1 cellular context compared by ENCODE assay signal in the genomic region with DNA sequence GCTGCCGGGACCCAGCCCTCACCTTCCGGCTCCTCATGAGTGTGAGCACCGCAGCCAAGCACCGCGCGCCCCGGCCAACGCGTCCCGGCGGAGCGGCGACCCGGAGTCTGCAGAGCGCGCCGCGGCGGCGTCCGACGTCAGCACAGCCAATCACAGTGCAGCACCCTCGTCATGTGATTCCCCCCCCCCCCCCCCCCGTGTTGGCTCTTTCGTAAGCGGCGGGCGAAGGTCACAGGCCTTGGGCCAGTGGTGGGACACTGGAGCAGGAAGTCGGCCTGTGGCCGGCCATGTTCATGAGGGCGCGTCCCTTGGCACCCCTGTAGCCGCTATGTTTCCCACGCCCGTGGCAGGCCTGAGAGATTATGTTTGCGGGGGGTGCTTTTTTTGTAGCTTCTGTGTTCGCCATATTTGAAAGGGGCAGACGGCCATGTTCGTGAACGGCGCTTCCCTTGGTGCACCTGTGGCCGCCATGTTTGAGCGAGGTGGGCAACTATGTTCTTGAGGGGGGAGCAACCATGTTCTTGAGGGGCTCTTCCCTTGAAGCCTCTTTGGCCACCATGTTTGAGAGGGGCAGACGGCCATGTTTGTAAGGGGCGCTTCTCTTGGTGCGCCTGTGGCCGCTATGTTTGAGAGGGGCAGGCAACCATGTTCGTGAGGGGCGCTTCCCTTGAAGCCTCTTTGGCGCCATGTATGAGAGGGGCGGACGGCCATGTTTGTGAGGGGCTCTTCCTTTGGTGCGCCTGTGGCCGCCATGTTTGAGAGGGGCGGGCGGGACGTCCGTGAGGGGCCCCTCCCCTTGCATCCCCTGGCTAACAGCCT.
A peak's percentile ranks its signal among the peaks of the same experiment; 100 is the strongest.
TF ChIP-seq lines count a peak whose summit lies in the region.

A gene (minus strand): TSS at position 123 of the 819 bp plus-strand sequence. CDS start 86 bp downstream, at position 37.

TF ChIP-seq in K562, 482 proteins besides CTCF, POLR2A, EP300 and RAD21 (continued from another document and continues in another):
- TF ChIP-seq, protein P1, sequence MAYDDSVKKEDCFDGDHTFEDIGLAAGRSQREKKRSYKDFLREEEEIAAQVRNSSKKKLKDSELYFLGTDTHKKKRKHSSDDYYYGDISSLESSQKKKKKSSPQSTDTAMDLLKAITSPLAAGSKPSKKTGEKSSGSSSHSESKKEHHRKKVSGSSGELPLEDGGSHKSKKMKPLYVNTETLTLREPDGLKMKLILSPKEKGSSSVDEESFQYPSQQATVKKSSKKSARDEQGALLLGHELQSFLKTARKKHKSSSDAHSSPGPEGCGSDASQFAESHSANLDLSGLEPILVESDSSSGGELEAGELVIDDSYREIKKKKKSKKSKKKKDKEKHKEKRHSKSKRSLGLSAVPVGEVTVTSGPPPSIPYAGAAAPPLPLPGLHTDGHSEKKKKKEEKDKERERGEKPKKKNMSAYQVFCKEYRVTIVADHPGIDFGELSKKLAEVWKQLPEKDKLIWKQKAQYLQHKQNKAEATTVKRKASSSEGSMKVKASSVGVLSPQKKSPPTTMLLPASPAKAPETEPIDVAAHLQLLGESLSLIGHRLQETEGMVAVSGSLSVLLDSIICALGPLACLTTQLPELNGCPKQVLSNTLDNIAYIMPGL (CRISPR knock-in tag; IDR thresholded peaks at IDR 0.05): peak; percentile 9; the same call in 1 of the 2 replicates
- no peak for TF ChIP-seq HLTF (IDR thresholded peaks at IDR 0.05)
- 0 out of 2 replicates have a peak, but pooled peaks have one; percentile 49 for TF ChIP-seq RB1 (IDR thresholded peaks at IDR 0.05; ENCODE audit: low read depth)
- TF ChIP-seq, protein P2, sequence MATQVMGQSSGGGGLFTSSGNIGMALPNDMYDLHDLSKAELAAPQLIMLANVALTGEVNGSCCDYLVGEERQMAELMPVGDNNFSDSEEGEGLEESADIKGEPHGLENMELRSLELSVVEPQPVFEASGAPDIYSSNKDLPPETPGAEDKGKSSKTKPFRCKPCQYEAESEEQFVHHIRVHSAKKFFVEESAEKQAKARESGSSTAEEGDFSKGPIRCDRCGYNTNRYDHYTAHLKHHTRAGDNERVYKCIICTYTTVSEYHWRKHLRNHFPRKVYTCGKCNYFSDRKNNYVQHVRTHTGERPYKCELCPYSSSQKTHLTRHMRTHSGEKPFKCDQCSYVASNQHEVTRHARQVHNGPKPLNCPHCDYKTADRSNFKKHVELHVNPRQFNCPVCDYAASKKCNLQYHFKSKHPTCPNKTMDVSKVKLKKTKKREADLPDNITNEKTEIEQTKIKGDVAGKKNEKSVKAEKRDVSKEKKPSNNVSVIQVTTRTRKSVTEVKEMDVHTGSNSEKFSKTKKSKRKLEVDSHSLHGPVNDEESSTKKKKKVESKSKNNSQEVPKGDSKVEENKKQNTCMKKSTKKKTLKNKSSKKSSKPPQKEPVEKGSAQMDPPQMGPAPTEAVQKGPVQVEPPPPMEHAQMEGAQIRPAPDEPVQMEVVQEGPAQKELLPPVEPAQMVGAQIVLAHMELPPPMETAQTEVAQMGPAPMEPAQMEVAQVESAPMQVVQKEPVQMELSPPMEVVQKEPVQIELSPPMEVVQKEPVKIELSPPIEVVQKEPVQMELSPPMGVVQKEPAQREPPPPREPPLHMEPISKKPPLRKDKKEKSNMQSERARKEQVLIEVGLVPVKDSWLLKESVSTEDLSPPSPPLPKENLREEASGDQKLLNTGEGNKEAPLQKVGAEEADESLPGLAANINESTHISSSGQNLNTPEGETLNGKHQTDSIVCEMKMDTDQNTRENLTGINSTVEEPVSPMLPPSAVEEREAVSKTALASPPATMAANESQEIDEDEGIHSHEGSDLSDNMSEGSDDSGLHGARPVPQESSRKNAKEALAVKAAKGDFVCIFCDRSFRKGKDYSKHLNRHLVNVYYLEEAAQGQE (CRISPR knock-in tag; IDR thresholded peaks at IDR 0.05; ENCODE audit: low read depth): peak; percentile 12; the same call in 1 of the 2 replicates
- TF ChIP-seq ARHGAP35 (IDR thresholded peaks at IDR 0.05; ENCODE audit: partially characterized antibody): no peak
- TF ChIP-seq, protein P3, sequence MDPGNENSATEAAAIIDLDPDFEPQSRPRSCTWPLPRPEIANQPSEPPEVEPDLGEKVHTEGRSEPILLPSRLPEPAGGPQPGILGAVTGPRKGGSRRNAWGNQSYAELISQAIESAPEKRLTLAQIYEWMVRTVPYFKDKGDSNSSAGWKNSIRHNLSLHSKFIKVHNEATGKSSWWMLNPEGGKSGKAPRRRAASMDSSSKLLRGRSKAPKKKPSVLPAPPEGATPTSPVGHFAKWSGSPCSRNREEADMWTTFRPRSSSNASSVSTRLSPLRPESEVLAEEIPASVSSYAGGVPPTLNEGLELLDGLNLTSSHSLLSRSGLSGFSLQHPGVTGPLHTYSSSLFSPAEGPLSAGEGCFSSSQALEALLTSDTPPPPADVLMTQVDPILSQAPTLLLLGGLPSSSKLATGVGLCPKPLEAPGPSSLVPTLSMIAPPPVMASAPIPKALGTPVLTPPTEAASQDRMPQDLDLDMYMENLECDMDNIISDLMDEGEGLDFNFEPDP (CRISPR knock-in tag; IDR thresholded peaks at IDR 0.05): peak; percentile 6; the same call in 1 of the 2 replicates
- TF ChIP-seq SREBF2 (CRISPR knock-in tag; IDR thresholded peaks at IDR 0.05): no peak
- TF ChIP-seq TBL1XR1 (IDR thresholded peaks at IDR 0.05; ENCODE audit: low read length in 2 of 2): peak in 1 of 2 experiments; percentile 20; a peak in 1 of 4 replicates
- TF ChIP-seq SMARCE1 (IDR thresholded peaks at IDR 0.05): peak; percentile 12
- peak; percentile 98 for TF ChIP-seq MYBL2 (IDR thresholded peaks at IDR 0.05; ENCODE audit: low read depth)
- TF ChIP-seq MYBL2 (CRISPR knock-in tag; IDR thresholded peaks at IDR 0.05; ENCODE audit: borderline replicate concordance): no peak
- TF ChIP-seq, protein P4, sequence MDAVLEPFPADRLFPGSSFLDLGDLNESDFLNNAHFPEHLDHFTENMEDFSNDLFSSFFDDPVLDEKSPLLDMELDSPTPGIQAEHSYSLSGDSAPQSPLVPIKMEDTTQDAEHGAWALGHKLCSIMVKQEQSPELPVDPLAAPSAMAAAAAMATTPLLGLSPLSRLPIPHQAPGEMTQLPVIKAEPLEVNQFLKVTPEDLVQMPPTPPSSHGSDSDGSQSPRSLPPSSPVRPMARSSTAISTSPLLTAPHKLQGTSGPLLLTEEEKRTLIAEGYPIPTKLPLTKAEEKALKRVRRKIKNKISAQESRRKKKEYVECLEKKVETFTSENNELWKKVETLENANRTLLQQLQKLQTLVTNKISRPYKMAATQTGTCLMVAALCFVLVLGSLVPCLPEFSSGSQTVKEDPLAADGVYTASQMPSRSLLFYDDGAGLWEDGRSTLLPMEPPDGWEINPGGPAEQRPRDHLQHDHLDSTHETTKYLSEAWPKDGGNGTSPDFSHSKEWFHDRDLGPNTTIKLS (IDR thresholded peaks at IDR 0.05; ENCODE audit: borderline replicate concordance, low read depth): no peak
- no peak for TF ChIP-seq ZFP30 (CRISPR knock-in tag; IDR thresholded peaks at IDR 0.05; ENCODE audit: borderline replicate concordance)
- 0 out of 2 replicates have a peak, but pooled peaks have one; percentile 61 for TF ChIP-seq TARDBP (IDR thresholded peaks at IDR 0.05)
- TF ChIP-seq, protein P5, sequence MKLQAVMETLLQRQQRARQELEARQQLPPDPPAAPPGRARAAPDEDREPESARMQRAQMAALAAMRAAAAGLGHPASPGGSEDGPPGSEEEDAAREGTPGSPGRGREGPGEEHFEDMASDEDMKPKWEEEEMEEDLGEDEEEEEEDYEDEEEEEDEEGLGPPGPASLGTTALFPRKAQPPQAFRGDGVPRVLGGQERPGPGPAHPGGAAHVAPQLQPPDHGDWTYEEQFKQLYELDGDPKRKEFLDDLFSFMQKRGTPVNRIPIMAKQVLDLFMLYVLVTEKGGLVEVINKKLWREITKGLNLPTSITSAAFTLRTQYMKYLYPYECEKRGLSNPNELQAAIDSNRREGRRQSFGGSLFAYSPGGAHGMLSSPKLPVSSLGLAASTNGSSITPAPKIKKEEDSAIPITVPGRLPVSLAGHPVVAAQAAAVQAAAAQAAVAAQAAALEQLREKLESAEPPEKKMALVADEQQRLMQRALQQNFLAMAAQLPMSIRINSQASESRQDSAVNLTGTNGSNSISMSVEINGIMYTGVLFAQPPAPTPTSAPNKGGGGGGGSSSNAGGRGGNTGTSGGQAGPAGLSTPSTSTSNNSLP (IDR thresholded peaks at IDR 0.05; ENCODE audit: borderline replicate concordance, low read depth, low read length): no peak
- TF ChIP-seq, protein P6, sequence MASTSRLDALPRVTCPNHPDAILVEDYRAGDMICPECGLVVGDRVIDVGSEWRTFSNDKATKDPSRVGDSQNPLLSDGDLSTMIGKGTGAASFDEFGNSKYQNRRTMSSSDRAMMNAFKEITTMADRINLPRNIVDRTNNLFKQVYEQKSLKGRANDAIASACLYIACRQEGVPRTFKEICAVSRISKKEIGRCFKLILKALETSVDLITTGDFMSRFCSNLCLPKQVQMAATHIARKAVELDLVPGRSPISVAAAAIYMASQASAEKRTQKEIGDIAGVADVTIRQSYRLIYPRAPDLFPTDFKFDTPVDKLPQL (IDR thresholded peaks at IDR 0.05; ENCODE audit: extremely low read depth, insufficient read length): no peak
- no peak for TF ChIP-seq WHSC1 (IDR thresholded peaks at IDR 0.05; ENCODE audit: low read length)
- TF ChIP-seq CBX1 (IDR thresholded peaks at IDR 0.05; ENCODE audit: low read depth): peak; percentile 79
- no peak; the same call in 1 of the 2 replicates for TF ChIP-seq BHLHE40 (IDR thresholded peaks at IDR 0.05; ENCODE audit: low read length)
- peak; percentile 86 for TF ChIP-seq ZNF583 (CRISPR knock-in tag; IDR thresholded peaks at IDR 0.05)
- TF ChIP-seq THRAP3 (IDR thresholded peaks at IDR 0.05; ENCODE audit: borderline replicate concordance): no peak
- peak; percentile 59; the same call in 1 of the 2 replicates for TF ChIP-seq PYGO2 (tag; IDR thresholded peaks at IDR 0.05)
- no peak for TF ChIP-seq ZNF324 (CRISPR knock-in tag; IDR thresholded peaks at IDR 0.05)
- no peak for TF ChIP-seq SRSF7 (optimal IDR thresholded peaks at IDR 0.05; ENCODE audit: low read depth, low read length)
- TF ChIP-seq GTF2F1 (IDR thresholded peaks at IDR 0.05; ENCODE audit: low read depth, low read length): peak; percentile 60; the same call in 1 of the 2 replicates
- no peak for TF ChIP-seq ZNF274 (IDR thresholded peaks at IDR 0.05; ENCODE audit: borderline replicate concordance, low read depth, low read length)
- TF ChIP-seq CEBPG (CRISPR knock-in tag; IDR thresholded peaks at IDR 0.05): peak; percentile 87
- peak; percentile 75 to 78 for TF ChIP-seq CEBPG (tag; conservative IDR thresholded peaks at IDR 0.05 in 1 of 2, IDR thresholded peaks at IDR 0.05 in 1 of 2)
- TF ChIP-seq CBX3 (IDR thresholded peaks at IDR 0.05; ENCODE audit: borderline replicate concordance in 1 of 2, low read length in 2 of 2): peak in 1 of 2 experiments; percentile 49; a peak in 2 of 3 replicates
- TF ChIP-seq CREM (IDR thresholded peaks at IDR 0.05; ENCODE audit: low read depth): peak; percentile 92
- peak; percentile 70 for TF ChIP-seq ETV1 (tag; conservative IDR thresholded peaks at IDR 0.05; ENCODE audit: low read depth)
- TF ChIP-seq, protein P7, sequence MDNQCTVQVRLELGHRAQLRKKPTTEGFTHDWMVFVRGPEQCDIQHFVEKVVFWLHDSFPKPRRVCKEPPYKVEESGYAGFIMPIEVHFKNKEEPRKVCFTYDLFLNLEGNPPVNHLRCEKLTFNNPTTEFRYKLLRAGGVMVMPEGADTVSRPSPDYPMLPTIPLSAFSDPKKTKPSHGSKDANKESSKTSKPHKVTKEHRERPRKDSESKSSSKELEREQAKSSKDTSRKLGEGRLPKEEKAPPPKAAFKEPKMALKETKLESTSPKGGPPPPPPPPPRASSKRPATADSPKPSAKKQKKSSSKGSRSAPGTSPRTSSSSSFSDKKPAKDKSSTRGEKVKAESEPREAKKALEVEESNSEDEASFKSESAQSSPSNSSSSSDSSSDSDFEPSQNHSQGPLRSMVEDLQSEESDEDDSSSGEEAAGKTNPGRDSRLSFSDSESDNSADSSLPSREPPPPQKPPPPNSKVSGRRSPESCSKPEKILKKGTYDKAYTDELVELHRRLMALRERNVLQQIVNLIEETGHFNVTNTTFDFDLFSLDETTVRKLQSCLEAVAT (IDR thresholded peaks at IDR 0.05): no peak
- TF ChIP-seq STAT5B (CRISPR knock-in tag; IDR thresholded peaks at IDR 0.05): no peak
- TF ChIP-seq ESRRA (IDR thresholded peaks at IDR 0.05; ENCODE audit: borderline replicate concordance, low read depth): peak; percentile 85
- TF ChIP-seq SPI1 (IDR thresholded peaks at IDR 0.05; ENCODE audit: borderline replicate concordance, low read depth, low read length): no peak
- TF ChIP-seq TRIM28 (IDR thresholded peaks at IDR 0.05): peak; percentile 35; the same call in 1 of the 2 replicates
- TF ChIP-seq ILK (tag; IDR thresholded peaks at IDR 0.05; ENCODE audit: borderline replicate concordance, low read depth): no peak
- peak; percentile 45; the same call in 1 of the 2 replicates for TF ChIP-seq MYNN (IDR thresholded peaks at IDR 0.05)
- no peak for TF ChIP-seq MYNN (CRISPR knock-in tag; IDR thresholded peaks at IDR 0.05)
- TF ChIP-seq ATF1 (CRISPR knock-in tag; IDR thresholded peaks at IDR 0.05): no peak
- peak; percentile 91 for TF ChIP-seq ATF1 (tag; IDR thresholded peaks at IDR 0.05)
- no peak for TF ChIP-seq ZNF124 (CRISPR knock-in tag; IDR thresholded peaks at IDR 0.05)
- TF ChIP-seq, protein P8, sequence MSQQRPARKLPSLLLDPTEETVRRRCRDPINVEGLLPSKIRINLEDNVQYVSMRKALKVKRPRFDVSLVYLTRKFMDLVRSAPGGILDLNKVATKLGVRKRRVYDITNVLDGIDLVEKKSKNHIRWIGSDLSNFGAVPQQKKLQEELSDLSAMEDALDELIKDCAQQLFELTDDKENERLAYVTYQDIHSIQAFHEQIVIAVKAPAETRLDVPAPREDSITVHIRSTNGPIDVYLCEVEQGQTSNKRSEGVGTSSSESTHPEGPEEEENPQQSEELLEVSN (IDR thresholded peaks at IDR 0.05; ENCODE audit: borderline replicate concordance in 1 of 2, extremely low read depth in 1 of 2, insufficient read depth in 1 of 2, insufficient read length in 1 of 2, low read depth in 1 of 2, low read length in 1 of 2, poor library complexity in 1 of 2, severe bottlenecking in 1 of 2): peak; percentile 41 to 82
- TF ChIP-seq, protein P9, sequence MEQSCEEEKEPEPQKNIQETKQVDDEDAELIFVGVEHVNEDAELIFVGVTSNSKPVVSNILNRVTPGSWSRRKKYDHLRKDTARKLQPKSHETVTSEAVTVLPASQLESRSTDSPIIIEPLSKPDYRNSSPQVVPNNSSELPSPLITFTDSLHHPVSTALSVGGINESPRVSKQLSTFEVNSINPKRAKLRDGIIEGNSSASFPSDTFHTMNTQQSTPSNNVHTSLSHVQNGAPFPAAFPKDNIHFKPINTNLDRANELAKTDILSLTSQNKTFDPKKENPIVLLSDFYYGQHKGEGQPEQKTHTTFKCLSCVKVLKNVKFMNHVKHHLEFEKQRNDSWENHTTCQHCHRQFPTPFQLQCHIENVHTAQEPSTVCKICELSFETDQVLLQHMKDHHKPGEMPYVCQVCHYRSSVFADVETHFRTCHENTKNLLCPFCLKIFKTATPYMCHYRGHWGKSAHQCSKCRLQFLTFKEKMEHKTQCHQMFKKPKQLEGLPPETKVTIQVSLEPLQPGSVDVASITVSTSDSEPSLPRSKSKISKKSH (CRISPR knock-in tag; IDR thresholded peaks at IDR 0.05): no peak
- peak; percentile 98 for TF ChIP-seq NR2C1 (IDR thresholded peaks at IDR 0.05)
- TF ChIP-seq NR2C1 (tag; IDR thresholded peaks at IDR 0.05): peak; percentile 98
- no peak for TF ChIP-seq PURB (CRISPR knock-in tag; IDR thresholded peaks at IDR 0.05; ENCODE audit: low read depth)
- TF ChIP-seq CAMTA2 (CRISPR knock-in tag; conservative IDR thresholded peaks at IDR 0.05): no peak
- TF ChIP-seq CBX5 (IDR thresholded peaks at IDR 0.05; ENCODE audit: borderline replicate concordance, low read depth): no peak; the same call in 1 of the 2 replicates
- peak; percentile 60 for TF ChIP-seq ASH1L (IDR thresholded peaks at IDR 0.05; ENCODE audit: borderline replicate concordance, low read depth, partially characterized antibody)
